Comparison of ENCODE assay signal across 1 cellular context in genomic region chr3:60314064-60314463, GRCh38.
A peak's percentile ranks its signal among the peaks of the same experiment; 100 is the strongest.
TF ChIP-seq lines count a peak whose summit lies in the region.

No MANE protein-coding gene starts in this region.

TF ChIP-seq in K562, 482 proteins besides CTCF, POLR2A, EP300 and RAD21 (continued from another document):
- TF ChIP-seq, protein P1, sequence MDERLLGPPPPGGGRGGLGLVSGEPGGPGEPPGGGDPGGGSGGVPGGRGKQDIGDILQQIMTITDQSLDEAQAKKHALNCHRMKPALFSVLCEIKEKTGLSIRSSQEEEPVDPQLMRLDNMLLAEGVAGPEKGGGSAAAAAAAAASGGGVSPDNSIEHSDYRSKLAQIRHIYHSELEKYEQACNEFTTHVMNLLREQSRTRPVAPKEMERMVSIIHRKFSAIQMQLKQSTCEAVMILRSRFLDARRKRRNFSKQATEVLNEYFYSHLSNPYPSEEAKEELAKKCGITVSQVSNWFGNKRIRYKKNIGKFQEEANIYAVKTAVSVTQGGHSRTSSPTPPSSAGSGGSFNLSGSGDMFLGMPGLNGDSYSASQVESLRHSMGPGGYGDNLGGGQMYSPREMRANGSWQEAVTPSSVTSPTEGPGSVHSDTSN (CRISPR knock-in tag; IDR thresholded peaks at IDR 0.05; ENCODE audit: low read depth): no peak
- TF ChIP-seq, protein P1 (tag; conservative IDR thresholded peaks at IDR 0.05; ENCODE audit: low read depth): peak; percentile 35; the same call in 1 of the 2 replicates
